Comparison of ENCODE assay signal across 19 cellular contexts in genomic region chr1:33425900-33426299, GRCh38.
"Had no signal": no experiment of that assay in that cellular context is flagged by ENCODE, and none has a peak within 500 bp of the region (broad histone marks: within the 10 kb centered on the region; RNA-seq: fewer than 3 reads in every experiment).

No MANE protein-coding gene starts in this region.

- H3K4me3 Mint-ChIP-seq: activated naive CD8-positive, alpha-beta T cell treated with anti-CD3 and anti-CD28 coated beads for 36 hours; central memory CD8-positive, alpha-beta T cell; dendritic cell treated with granulocyte-macrophage colony-stimulating factor and Interleukin-4, amounts not matched to agents 40 ng/mL and 50 ng/mL, for 4 days; effector memory CD8-positive, alpha-beta T cell; naive thymus-derived CD4-positive, alpha-beta T cell; T-helper 2 cell treated with Interferon-gamma antibody and Interleukin-4, amounts not matched to agents 5 μg/mL and 100 μg/mL, for 36 hours had no signal

- ATAC-seq: effector memory CD8-positive, alpha-beta T cell; mucosa of descending colon; naive thymus-derived CD4-positive, alpha-beta T cell had no signal

- H3K9me3 ChIP-seq: left ventricle myocardium inferior, mucosa of descending colon, transverse colon had no signal

- H3K9ac ChIP-seq: parathyroid adenoma had no signal

- H3K36me3 ChIP-seq: transverse colon had no signal

- H3K4me1 ChIP-seq: parathyroid adenoma had no signal

- DNase-seq: activated gamma-delta T cell; activated naive CD8-positive, alpha-beta T cell treated with anti-CD3 and anti-CD28 coated beads for 36 hours; activated T-cell treated with anti-CD3 and anti-CD28 coated beads, Interleukin-2, amount 50 U/mL, for 1 hour; amygdala; brain microvascular endothelial cell; effector memory CD8-positive, alpha-beta T cell; foreskin melanocyte; left ventricle myocardium inferior; mucosa of descending colon; naive thymus-derived CD4-positive, alpha-beta T cell; stimulated activated CD4-positive, alpha-beta T cell treated with anti-CD3 and anti-CD28 coated beads, Interleukin-12 subunit alpha, Interleukin-12 subunit beta, amount 100 ng/mL, for 4 hours; stimulated activated CD4-positive, alpha-beta T cell treated with anti-CD3 and anti-CD28 coated beads, Interleukin-2, amount 100 ng/mL, for 24 hours; stimulated activated naive CD4-positive, alpha-beta T cell; transverse colon had no signal

- H3K9me3 Mint-ChIP-seq: activated naive CD8-positive, alpha-beta T cell treated with anti-CD3 and anti-CD28 coated beads for 36 hours; central memory CD8-positive, alpha-beta T cell; dendritic cell treated with granulocyte-macrophage colony-stimulating factor and Interleukin-4, amounts not matched to agents 40 ng/mL and 50 ng/mL, for 4 days; effector memory CD8-positive, alpha-beta T cell; T-helper 2 cell treated with Interferon-gamma antibody and Interleukin-4, amounts not matched to agents 5 μg/mL and 100 μg/mL, for 36 hours had no signal

- H3K27me3 ChIP-seq: brain microvascular endothelial cell had no signal

- H2AFZ ChIP-seq: parathyroid adenoma had no signal

- H3K4me3 ChIP-seq: left ventricle myocardium inferior, mucosa of descending colon, transverse colon had no signal

- H3K4me1 Mint-ChIP-seq: central memory CD8-positive, alpha-beta T cell had no signal

- H3K27ac ChIP-seq: brain microvascular endothelial cell, epithelial cell of prostate, parathyroid adenoma, transverse colon had no signal

- H3K36me3 Mint-ChIP-seq: activated naive CD8-positive, alpha-beta T cell treated with anti-CD3 and anti-CD28 coated beads for 36 hours had no signal

- H3K79me2 ChIP-seq: parathyroid adenoma had no signal

- H3K27ac Mint-ChIP-seq: activated naive CD8-positive, alpha-beta T cell treated with anti-CD3 and anti-CD28 coated beads for 36 hours; dendritic cell treated with granulocyte-macrophage colony-stimulating factor and Interleukin-4, amounts not matched to agents 40 ng/mL and 50 ng/mL, for 4 days; effector memory CD8-positive, alpha-beta T cell; naive thymus-derived CD4-positive, alpha-beta T cell; T-helper 2 cell treated with Interferon-gamma antibody and Interleukin-4, amounts not matched to agents 5 μg/mL and 100 μg/mL, for 36 hours had no signal
